20 cellular contexts compared by ENCODE assay signal in the genomic region with DNA sequence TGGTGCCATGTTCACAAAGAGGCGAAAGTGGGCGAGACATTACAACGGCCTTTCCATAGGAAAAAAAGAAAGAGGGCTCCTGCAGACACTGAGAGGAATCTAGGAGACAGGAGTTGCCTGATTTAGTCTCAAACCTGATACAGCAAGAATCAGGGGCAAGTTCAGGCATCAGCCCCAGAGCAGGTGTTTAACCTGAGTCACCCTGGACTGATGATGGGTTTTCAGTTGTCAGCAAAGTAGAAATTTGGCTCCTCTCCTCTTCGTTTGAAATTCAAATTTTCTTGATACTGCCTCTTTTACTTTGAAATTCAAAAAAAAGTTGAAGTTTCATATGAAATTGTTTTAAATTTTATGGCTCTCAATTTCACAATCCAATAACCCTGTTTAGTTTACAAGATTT.
DNase-seq lines count a peak whose midpoint lies in the region; ATAC-seq and TF ChIP-seq lines count a peak whose summit lies in the region.
"Had no signal": no experiment of that assay in that cellular context is flagged by ENCODE, and none has a peak within 500 bp of the region (broad histone marks: within the 10 kb centered on the region; RNA-seq: fewer than 3 reads in every experiment).

No MANE protein-coding gene starts in this region.

- no peak overlapping the region for H3K27ac Mint-ChIP-seq in MCF 10A (ENCODE audit: low read depth, unreplicated experiment)
- H3K27ac Mint-ChIP-seq in brain, result peak overlapping the region in 4 of 5 experiments; percentile 86 to 98 (median 91)
- H3K27ac Mint-ChIP-seq: CD8-positive, alpha-beta memory T cell; T-cell had no signal

- TF ChIP-seq CTCF in mammary epithelial cell (conservative IDR thresholded peaks at IDR 0.05 in 1 of 2, IDR thresholded peaks at IDR 0.05 in 1 of 2; ENCODE audit: extremely low read depth in 1 of 2, insufficient read depth in 1 of 2, low read depth in 1 of 2, low read length in 2 of 2) (no peak), MCF 10A (IDR thresholded peaks at IDR 0.05; ENCODE audit: unreplicated experiment) (no peak), brain (conservative IDR thresholded peaks at IDR 0.05) (no peak)

- no peak overlapping the region for H3K4me3 ChIP-seq in mammary epithelial cell (replicated peaks in 1 of 3; ENCODE audit: insufficient read depth in 1 of 3, low read depth in 2 of 3, low read length in 3 of 3)
- H3K4me3 ChIP-seq: K562, SJCRH30 had no signal

- H3K27me3 ChIP-seq in mammary epithelial cell (ENCODE audit: insufficient read depth, low read length), result no peaks in the 10 kb centered on the region
- H3K27me3 ChIP-seq: SJCRH30 had no signal

- H3K36me3 Mint-ChIP-seq in MCF 10A (ENCODE audit: insufficient read depth, unreplicated experiment), result no peaks in the 10 kb centered on the region
- H3K36me3 Mint-ChIP-seq in brain, result no peaks in the 10 kb centered on the region
- H3K36me3 Mint-ChIP-seq: T-cell had no signal

- dilution Hi-C loops in mammary epithelial cell (cut with HindIII; ENCODE audit: low sequenced_read_pairs), result no loop called here

- no peaks in the 10 kb centered on the region for H4K20me1 ChIP-seq in mammary epithelial cell (ENCODE audit: insufficient read depth, low read length)

- DNase-seq in mammary epithelial cell (peak; percentile 75), MCF 10A (ENCODE audit: unreplicated experiment) (no peak), NCI-H2107 treated with DMSO at 0.1 percent for 48 hours (lab: John Stamatoyannopoulos, UW; ENCODE audit: unreplicated experiment) (no peak), hepatic stellate cell (ENCODE audit: low spot score) (no peak)
- DNase-seq: Calu3; CD8-positive, alpha-beta memory T cell; EL; GF-D8; NCI-H2081; NCI-H510A; NK-92 treated with Interleukin-12 subunit alpha and Interleukin-12 subunit beta, amount 100 ng/mL, for 24 hours; SJCRH30; T-cell had no signal

- H3K4me1 ChIP-seq in mammary epithelial cell (ENCODE audit: insufficient read depth, low read length), result peaks cover 20% of the 10 kb centered on the region
- H3K4me1 ChIP-seq: SJCRH30 had no signal

- no peak overlapping the region for H2AFZ ChIP-seq in mammary epithelial cell (ENCODE audit: low read depth, low read length)

- H3K36me3 ChIP-seq in mammary epithelial cell (ENCODE audit: insufficient read depth, low read length), result no peaks in the 10 kb centered on the region
- H3K36me3 ChIP-seq: SJCRH30 had no signal

- POLR2A ChIA-PET in MCF 10A (lab: Yijun Ruan, JAX), result interaction anchor here (0.6 kb wide), 1 partner anchor 500 kb away, joined by 3 read pairs; no protein-coding TSS in a partner anchor

- H3K4me1 Mint-ChIP-seq in MCF 10A (ENCODE audit: insufficient read depth, unreplicated experiment) (no peaks in the 10 kb centered on the region), brain (peaks cover 47% of the 10 kb centered on the region)
- H3K4me1 Mint-ChIP-seq: CD8-positive, alpha-beta memory T cell; T-cell had no signal

- CTCF ChIA-PET in mammary epithelial cell (lab: Charles Lee; ENCODE audit: low non-redundant PET), result no interaction called here
- CTCF ChIA-PET in MCF 10A (lab: Yijun Ruan, JAX), result interaction anchor here (0.7 kb wide), 1 partner anchor 375 kb away, joined by 5 read pairs; no protein-coding TSS in a partner anchor

- ATAC-seq in esophagus mucosa (peak; percentile 39), HG02588 (IDR thresholded peaks at IDR 0.05; ENCODE audit: unreplicated experiment) (no peak)
- ATAC-seq: HepG2, K562, Panc1, T-cell had no signal

- no peaks in the 10 kb centered on the region for H3K9me3 Mint-ChIP-seq in MCF 10A (ENCODE audit: unreplicated experiment)
- H3K9me3 Mint-ChIP-seq in brain, result peaks cover 0 to 7% (median 0%) of the 10 kb centered on the region in 5 experiments

- H3K79me2 ChIP-seq in mammary epithelial cell (ENCODE audit: insufficient read depth, low read length), result no peaks in the 10 kb centered on the region

- no peaks in the 10 kb centered on the region for H3K9me3 ChIP-seq in mammary epithelial cell (replicated peaks; ENCODE audit: insufficient read depth, low read length)
- H3K9me3 ChIP-seq: SJCRH30 had no signal

- H3K4me3 Mint-ChIP-seq in MCF 10A (ENCODE audit: unreplicated experiment) (no peak overlapping the region), brain (no peak overlapping the region)
- H3K4me3 Mint-ChIP-seq: CD8-positive, alpha-beta memory T cell; T-cell had no signal

- WGBS in mammary epithelial cell (ENCODE audit: low coverage, missing lambda C conversion rate), result 0% methylated on average over 4 of the region's 4 CpGs

- no peak overlapping the region for H3K9ac ChIP-seq in mammary epithelial cell (ENCODE audit: insufficient read depth, low read length)

- no TSS peak for BruUV-seq in mammary epithelial cell (replicated peaks; lab: Mats Ljungman, UMichigan)
- no TSS peak for BruUV-seq in MCF 10A (replicated peaks; lab: Mats Ljungman, UMichigan)

- H3K4me2 ChIP-seq in mammary epithelial cell (ENCODE audit: insufficient read depth, low read depth, low read length), result peak overlapping the region; percentile 69

- peak overlapping the region; percentile 34 for H3K27ac ChIP-seq in mammary epithelial cell (ENCODE audit: insufficient read depth, low read depth, low read length)
- H3K27ac ChIP-seq: C4-2B, SJCRH30 had no signal

- intact Hi-C loops in mammary epithelial cell (cut with micrococcal nuclease) (no loop called here), MCF 10A (cut with micrococcal nuclease) (no loop called here)

- in situ Hi-C loops in mammary epithelial cell (cut with MboI; ENCODE audit: low sequenced_read_pairs in 2 of 2), result no loop called here

- peaks cover 12% of the 10 kb centered on the region for H3K27me3 Mint-ChIP-seq in MCF 10A (ENCODE audit: insufficient read depth, unreplicated experiment)
- H3K27me3 Mint-ChIP-seq in brain, result peaks cover 3% of the 10 kb centered on the region
- H3K27me3 Mint-ChIP-seq: T-cell had no signal
